ENCODE assay signal across 8 cellular contexts in the genomic region with DNA sequence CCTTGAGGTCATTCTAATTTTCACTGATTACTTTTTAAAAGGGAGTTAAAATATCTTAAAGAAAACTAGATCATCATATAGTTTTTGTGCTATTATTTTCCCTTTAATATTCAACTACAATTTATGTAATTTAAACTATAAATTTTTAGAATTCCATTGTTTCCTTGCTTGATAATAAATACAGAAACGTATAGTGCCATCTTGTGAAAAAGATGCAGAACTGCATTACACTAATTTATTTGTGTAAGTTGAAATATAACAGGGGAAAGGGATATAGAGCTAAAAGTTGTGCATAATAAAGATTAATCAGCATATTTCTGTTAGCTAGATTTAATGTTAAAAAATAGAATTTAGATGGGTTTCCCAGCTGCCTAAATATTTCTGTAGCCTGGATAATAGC.
DNase-seq lines count a peak whose midpoint lies in the region; ATAC-seq and TF ChIP-seq lines count a peak whose summit lies in the region.

No MANE protein-coding gene starts in this region.

- DNase-seq in COLO829 (ENCODE audit: low spot score) (peak; percentile 22), LNCaP clone FGC (ENCODE audit: low read depth) (no peak), activated B cell treated with CpG ODN at 0.5 μM for 24 hours (no peak), lower lobe of right lung (no peak), amniotic stem cell (lab: John Stamatoyannopoulos, UW) (no peak)
- DNase-seq in stimulated activated CD4-positive, alpha-beta T cell treated with anti-CD3 and anti-CD28 coated beads, Interleukin-2, amount 100 ng/mL, for 24 hours, result no peak
- no peak for DNase-seq in stimulated activated CD4-positive, alpha-beta T cell treated with anti-CD3 and anti-CD28 coated beads, Interleukin-4, amount 100 ng/mL, for 24 hours

- ATAC-seq in activated B cell treated with CpG ODN at 0.5 μM for 24 hours (ENCODE audit: low read depth) (no peak), lower lobe of right lung (no peak), HG03469 (IDR thresholded peaks at IDR 0.05; ENCODE audit: unreplicated experiment) (no peak)

- H3K27me3 ChIP-seq in lower lobe of right lung (ENCODE audit: low read depth), result no peaks in the 10 kb centered on the region

- no peak overlapping the region for H3K27ac ChIP-seq in lower lobe of right lung

- no peaks in the 10 kb centered on the region for H3K36me3 Mint-ChIP-seq in activated B cell treated with CpG ODN at 0.5 μM for 24 hours (ENCODE audit: low read depth)

- peak; percentile 61 for TF ChIP-seq CTCF in LNCaP clone FGC (IDR thresholded peaks at IDR 0.05; ENCODE audit: control insufficient read depth, extremely low read depth, insufficient read depth)
- TF ChIP-seq CTCF in activated B cell treated with CpG ODN at 0.5 μM for 24 hours (IDR thresholded peaks at IDR 0.05), result peak; percentile 38
- TF ChIP-seq CTCF in lower lobe of right lung (IDR thresholded peaks at IDR 0.05), result peak; percentile 60

- intact Hi-C loops in activated B cell treated with CpG ODN at 0.5 μM for 24 hours (cut with micrococcal nuclease), result loop anchor here (1.0 to 2.0 kb wide), 2 partner anchors 95 to 655 kb away; no protein-coding TSS in a partner anchor
- intact Hi-C loops in lower lobe of right lung (cut with DNase I), result no loop called here

- no peaks in the 10 kb centered on the region for H3K4me1 ChIP-seq in lower lobe of right lung

- no peak overlapping the region for H3K27ac Mint-ChIP-seq in activated B cell treated with CpG ODN at 0.5 μM for 24 hours

- no peak overlapping the region for H3K4me3 Mint-ChIP-seq in activated B cell treated with CpG ODN at 0.5 μM for 24 hours

- no peaks in the 10 kb centered on the region for H3K36me3 ChIP-seq in lower lobe of right lung

- H3K9me3 ChIP-seq in lower lobe of right lung, result no peaks in the 10 kb centered on the region

- POLR2A ChIA-PET in activated B cell treated with CpG ODN at 0.5 μM for 24 hours (lab: Charles Lee), result no interaction called here

- no peaks in the 10 kb centered on the region for H3K4me1 Mint-ChIP-seq in activated B cell treated with CpG ODN at 0.5 μM for 24 hours

- CTCF ChIA-PET in activated B cell treated with CpG ODN at 0.5 μM for 24 hours (lab: Charles Lee), result interaction anchor here (0.9 to 1.2 kb wide), 2 partner anchors 11 to 95 kb away, joined by 3 to 4 read pairs; no protein-coding TSS in a partner anchor

- H3K9me3 Mint-ChIP-seq in activated B cell treated with CpG ODN at 0.5 μM for 24 hours, result peaks cover 7% of the 10 kb centered on the region

- H3K4me3 ChIP-seq in LNCaP clone FGC (ENCODE audit: low read depth, low read length) (no peak overlapping the region), lower lobe of right lung (no peak overlapping the region)

- peaks cover 8% of the 10 kb centered on the region for H3K27me3 Mint-ChIP-seq in activated B cell treated with CpG ODN at 0.5 μM for 24 hours
